18 cellular contexts compared by ENCODE assay signal in genomic region chr2:11019614-11020013, GRCh38.
DNase-seq lines count a peak whose midpoint lies in the region; ATAC-seq, FAIRE-seq and TF ChIP-seq lines count a peak whose summit lies in the region.
"Had no signal": no experiment of that assay in that cellular context is flagged by ENCODE, and none has a peak within 500 bp of the region (broad histone marks: within the 10 kb centered on the region; RNA-seq: fewer than 3 reads in every experiment).

No MANE protein-coding gene starts in this region.

- TF ChIP-seq POLR2A in H1 (IDR thresholded peaks at IDR 0.05; ENCODE audit: control extremely low read depth in 1 of 2, low read depth in 2 of 2, low read length in 2 of 2) = no peak
- TF ChIP-seq POLR2A in vagina (IDR thresholded peaks at IDR 0.05) = no peak

- H3K27me3 ChIP-seq in H1 (replicated peaks in 1 of 4; ENCODE audit: control insufficient read depth in 3 of 4, extremely low read depth in 1 of 4, insufficient read depth in 3 of 4, low read length in 3 of 4) (no peaks in the 10 kb centered on the region), vagina (no peaks in the 10 kb centered on the region)

- no peak for FAIRE-seq in H1 (lab: Jason Lieb, UNC)
- FAIRE-seq: GM12891, GM18507 had no signal

- no peaks in the 10 kb centered on the region for H3K36me3 Mint-ChIP-seq in osteocyte (ENCODE audit: unreplicated experiment)
- no peaks in the 10 kb centered on the region for H3K36me3 Mint-ChIP-seq in activated CD4-positive, alpha-beta T cell treated with anti-CD3 and anti-CD28 coated beads, Interleukin-2, amount 10 ng/mL, durations not matched to agents 24 days and 14 days (ENCODE audit: low read depth)
- H3K36me3 Mint-ChIP-seq: CD4-positive, alpha-beta memory T cell had no signal

- H2BK120ac ChIP-seq in H1 (replicated peaks; ENCODE audit: low read depth, low read length) = no peak overlapping the region

- no peak overlapping the region for H3K27ac Mint-ChIP-seq in osteocyte (ENCODE audit: unreplicated experiment)
- H3K27ac Mint-ChIP-seq in activated CD4-positive, alpha-beta T cell treated with anti-CD3 and anti-CD28 coated beads, Interleukin-2, amount 10 ng/mL, durations not matched to agents 24 days and 14 days = no peak overlapping the region
- H3K27ac Mint-ChIP-seq: CD4-positive, alpha-beta memory T cell; H9 had no signal

- H3K4ac ChIP-seq in H1 (replicated peaks; ENCODE audit: insufficient read length, low read depth, low read length) = no peak overlapping the region

- no peak overlapping the region for H3K4me3 ChIP-seq in H1 (ENCODE audit: extremely low read depth in 1 of 4, insufficient read depth in 2 of 4, low read depth in 3 of 4, low read length in 4 of 4)
- H3K4me3 ChIP-seq in vagina = no peak overlapping the region
- H3K4me3 ChIP-seq: GM23248 had no signal

- no peak overlapping the region for H3K14ac ChIP-seq in H1 (ENCODE audit: insufficient read length)

- no peaks in the 10 kb centered on the region for H3K79me1 ChIP-seq in H1 (ENCODE audit: low read depth, low read length)

- ATAC-seq in GM21529 (IDR thresholded peaks at IDR 0.05; ENCODE audit: unreplicated experiment) = no peak
- ATAC-seq: HCT116 had no signal

- no peak overlapping the region for H3K23ac ChIP-seq in H1 (ENCODE audit: insufficient read length)

- DNase-seq in ecto neural progenitor cell (ENCODE audit: low spot score) (peak; percentile 14), H1 (ENCODE audit: low read depth in 1 of 2, low spot score in 2 of 2) (peak in 1 of 2 experiments; percentile 20), osteocyte (ENCODE audit: extremely low spot score, unreplicated experiment) (peak; percentile 59), vagina (ENCODE audit: extremely low spot score in 2 of 2) (peak; percentile 29 to 79)
- DNase-seq in activated CD4-positive, alpha-beta T cell treated with anti-CD3 and anti-CD28 coated beads, Interleukin-2, amount 10 ng/mL, durations not matched to agents 24 days and 14 days = no peak
- DNase-seq: C1 segment of cervical spinal cord; Calu3; CD4-positive, alpha-beta memory T cell; COR-L47; DMS53; DMS79 treated with DMSO at 0.1 percent for 48 hours; GF-D8; GM23248; H9 had no signal

- no peak overlapping the region for H3K27ac ChIP-seq in H1 (ENCODE audit: low read depth, low read length)
- no peak overlapping the region for H3K27ac ChIP-seq in vagina
- H3K27ac ChIP-seq: GM23248 had no signal

- H3K9me3 ChIP-seq in H1 (ENCODE audit: insufficient read depth in 2 of 2, low read depth in 1 of 2, low read length in 1 of 2) = no peaks in the 10 kb centered on the region
- no peaks in the 10 kb centered on the region for H3K9me3 ChIP-seq in vagina

- H2BK15ac ChIP-seq in H1 (ENCODE audit: low read length) = no peak overlapping the region

- POLR2A ChIA-PET in H1 (lab: Charles Lee; ENCODE audit: partially characterized antibody) = no interaction called here

- H3K18ac ChIP-seq in H1 (ENCODE audit: extremely low read depth, low read length) = no peak overlapping the region

- TF ChIP-seq EP300 in H1 (IDR thresholded peaks at IDR 0.05; ENCODE audit: borderline replicate concordance in 1 of 2, low read depth in 2 of 2, low read length in 2 of 2) = no peak

- no peak for TF ChIP-seq RAD21 in H1 (IDR thresholded peaks at IDR 0.05 in 1 of 2, conservative IDR thresholded peaks at IDR 0.05 in 1 of 2; ENCODE audit: low read depth in 2 of 2, low read length in 2 of 2)

- H2BK5ac ChIP-seq in H1 (ENCODE audit: low read depth, low read length) = no peak overlapping the region; the same call in 1 of the 2 replicates

- H3K9ac ChIP-seq in H1 (replicated peaks in 1 of 4; ENCODE audit: extremely low read depth in 1 of 4, low read depth in 3 of 4, low read length in 3 of 4) = no peak overlapping the region
- H3K9ac ChIP-seq: GM23248 had no signal

- H2BK12ac ChIP-seq in H1 (ENCODE audit: low read depth, low read length) = no peak overlapping the region

- no peak overlapping the region for H4K8ac ChIP-seq in H1 (ENCODE audit: extremely low read depth, insufficient read depth, low read length)

- H3K4me3 Mint-ChIP-seq in osteocyte (ENCODE audit: unreplicated experiment) = no peak overlapping the region
- no peak overlapping the region for H3K4me3 Mint-ChIP-seq in activated CD4-positive, alpha-beta T cell treated with anti-CD3 and anti-CD28 coated beads, Interleukin-2, amount 10 ng/mL, durations not matched to agents 24 days and 14 days
- H3K4me3 Mint-ChIP-seq: CD4-positive, alpha-beta memory T cell; H9 had no signal

- H3K9me3 Mint-ChIP-seq in osteocyte (ENCODE audit: unreplicated experiment) = no peaks in the 10 kb centered on the region
- no peaks in the 10 kb centered on the region for H3K9me3 Mint-ChIP-seq in activated CD4-positive, alpha-beta T cell treated with anti-CD3 and anti-CD28 coated beads, Interleukin-2, amount 10 ng/mL, durations not matched to agents 24 days and 14 days

- intact Hi-C loops in vagina (cut with DNase I) = no loop called here
- intact Hi-C loops in activated CD4-positive, alpha-beta T cell treated with anti-CD3 and anti-CD28 coated beads, Interleukin-2, amount 10 ng/mL, durations not matched to agents 24 days and 14 days (cut with micrococcal nuclease) = no loop called here

- no peak overlapping the region for H2AFZ ChIP-seq in H1 (ENCODE audit: low read length)
- H2AFZ ChIP-seq: GM23248 had no signal

- H4K91ac ChIP-seq in H1 (replicated peaks; ENCODE audit: insufficient read length, low read length) = no peak overlapping the region

- peak overlapping the region; percentile 65; the same call in 1 of the 2 replicates for H2AK5ac ChIP-seq in H1 (ENCODE audit: low read depth, low read length)

- H4K5ac ChIP-seq in H1 (ENCODE audit: insufficient read length, low read depth, low read length) = no peak overlapping the region

- H4K20me1 ChIP-seq in H1 (replicated peaks in 1 of 2; ENCODE audit: control insufficient read depth in 1 of 2, insufficient read depth in 2 of 2, low read length in 2 of 2) = no peaks in the 10 kb centered on the region

- H3K4me2 ChIP-seq in H1 (ENCODE audit: insufficient read depth in 1 of 2, low read depth in 2 of 2, low read length in 2 of 2) = no peak overlapping the region

- no peaks in the 10 kb centered on the region for H3K36me3 ChIP-seq in H1 (ENCODE audit: control insufficient read depth in 2 of 4, insufficient read depth in 4 of 4, low read length in 3 of 4)
- no peaks in the 10 kb centered on the region for H3K36me3 ChIP-seq in vagina

- H3K27me3 Mint-ChIP-seq in osteocyte (ENCODE audit: unreplicated experiment) = peaks cover 47% of the 10 kb centered on the region
- peaks cover 10% of the 10 kb centered on the region for H3K27me3 Mint-ChIP-seq in activated CD4-positive, alpha-beta T cell treated with anti-CD3 and anti-CD28 coated beads, Interleukin-2, amount 10 ng/mL, durations not matched to agents 24 days and 14 days

- TF ChIP-seq CTCF in H1 (IDR thresholded peaks at IDR 0.05; ENCODE audit: control extremely low read depth in 1 of 3, insufficient read depth in 1 of 3, low read depth in 1 of 3, low read length in 3 of 3) (no peak), osteocyte (IDR thresholded peaks at IDR 0.05) (no peak), vagina (IDR thresholded peaks at IDR 0.05) (no peak)

- CTCF ChIA-PET in H1 (lab: Charles Lee; ENCODE audit: partially characterized antibody) = interaction anchor here (0.6 to 3.6 kb wide), 5 partner anchors 14 to 187 kb away, joined by 3 to 18 read pairs (median 4); partner anchors contain the start of gene KCNF1

- WGBS in H1 (ENCODE audit: extremely low coverage in 1 of 2, insufficient coverage in 1 of 2, insufficient read length in 1 of 2, insufficient replicate concordance in 2 of 2, low coverage in 1 of 2, low lambda C conversion rate in 2 of 2, missing lambda C conversion rate in 1 of 2), 2 experiments = 84% methylated on average over 2 of the region's 2 CpGs; no CpG with 5 or more reads in 1 of the 2 experiments

- H3K4me1 ChIP-seq in H1 (replicated peaks in 1 of 4; ENCODE audit: control insufficient read depth in 3 of 4, insufficient read depth in 4 of 4, low read length in 3 of 4) = peaks cover 0 to 3% (median 1%) of the 10 kb centered on the region in 4 experiments; a peak in 3 of 7 replicates
- no peaks in the 10 kb centered on the region for H3K4me1 ChIP-seq in vagina

- no peaks in the 10 kb centered on the region for H3K4me1 Mint-ChIP-seq in osteocyte (ENCODE audit: unreplicated experiment)
- H3K4me1 Mint-ChIP-seq in activated CD4-positive, alpha-beta T cell treated with anti-CD3 and anti-CD28 coated beads, Interleukin-2, amount 10 ng/mL, durations not matched to agents 24 days and 14 days = no peaks in the 10 kb centered on the region
- H3K4me1 Mint-ChIP-seq: CD4-positive, alpha-beta memory T cell had no signal

- no peak overlapping the region for H2BK20ac ChIP-seq in H1 (ENCODE audit: low read length)

- no peaks in the 10 kb centered on the region for H3K79me2 ChIP-seq in H1 (ENCODE audit: control insufficient read depth in 1 of 2, insufficient read depth in 2 of 2, low read length in 2 of 2)

- H3K56ac ChIP-seq in H1 (replicated peaks; ENCODE audit: insufficient read length, low read depth, low read length) = no peak overlapping the region

- H3K23me2 ChIP-seq in H1 (ENCODE audit: low read depth, low read length) = no peaks in the 10 kb centered on the region

TF ChIP-seq in H1, 55 proteins besides CTCF, POLR2A, EP300 and RAD21 (continues in another document):
- TF ChIP-seq NANOG (IDR thresholded peaks at IDR 0.05; ENCODE audit: insufficient read depth, low read depth, low read length, poor library complexity, severe bottlenecking) (no peak), SIX5 (IDR thresholded peaks at IDR 0.05; ENCODE audit: low read depth, low read length) (no peak), RBBP5 (IDR thresholded peaks at IDR 0.05; ENCODE audit: borderline replicate concordance, low read depth, low read length) (no peak), RNF2 (IDR thresholded peaks at IDR 0.05; ENCODE audit: borderline replicate concordance, low read depth, low read length, missing control alignments, poor library complexity, severe bottlenecking) (no peak), MAFK (IDR thresholded peaks at IDR 0.05; ENCODE audit: low read depth, low read length) (no peak), SP4 (IDR thresholded peaks at IDR 0.05; ENCODE audit: low read length) (no peak)
- TF ChIP-seq, protein P1, sequence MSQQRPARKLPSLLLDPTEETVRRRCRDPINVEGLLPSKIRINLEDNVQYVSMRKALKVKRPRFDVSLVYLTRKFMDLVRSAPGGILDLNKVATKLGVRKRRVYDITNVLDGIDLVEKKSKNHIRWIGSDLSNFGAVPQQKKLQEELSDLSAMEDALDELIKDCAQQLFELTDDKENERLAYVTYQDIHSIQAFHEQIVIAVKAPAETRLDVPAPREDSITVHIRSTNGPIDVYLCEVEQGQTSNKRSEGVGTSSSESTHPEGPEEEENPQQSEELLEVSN (IDR thresholded peaks at IDR 0.05) = no peak
